ENCODE assay signal across 19 cellular contexts in the genomic region with DNA sequence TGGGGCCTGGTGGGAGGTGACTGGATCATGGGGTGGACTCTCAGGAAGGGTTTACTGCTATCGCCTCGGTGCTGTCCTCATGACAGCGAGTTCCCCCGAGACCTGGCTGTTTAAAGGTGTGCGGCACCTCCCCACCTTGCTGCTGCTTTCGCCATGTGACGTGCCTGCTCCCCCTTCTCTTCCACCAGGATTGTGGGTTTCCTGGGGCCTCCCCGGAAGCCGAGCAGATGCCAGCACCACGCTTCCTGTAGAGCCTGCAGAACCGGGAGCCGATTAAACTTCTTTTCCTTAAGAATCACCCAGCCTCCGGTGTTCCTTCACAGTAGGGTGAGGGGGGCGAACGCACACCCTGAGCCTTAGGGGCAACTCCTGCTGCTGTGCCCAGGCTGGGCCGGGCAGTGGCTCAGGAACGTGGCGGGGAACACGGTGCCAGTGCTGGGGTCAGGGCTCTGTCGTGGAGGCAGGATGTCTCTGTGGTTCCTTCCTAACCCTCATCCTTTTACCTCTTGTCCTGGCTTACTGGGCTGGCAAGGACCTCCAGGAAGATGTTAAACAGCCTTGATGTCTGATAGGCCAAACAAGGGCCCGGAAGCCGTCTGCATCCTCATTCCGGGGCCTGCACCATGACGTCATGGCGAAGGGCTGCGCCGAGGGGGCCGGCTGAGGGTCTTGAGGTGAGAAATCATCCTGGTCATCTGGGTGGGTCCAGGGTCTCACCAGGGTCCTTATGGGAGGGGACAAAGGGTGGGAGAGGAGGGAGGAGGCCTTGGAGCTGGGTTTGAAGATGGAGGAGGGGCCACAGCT. TPM values are rescaled to one million over a fixed set of nuclear protein-coding genes. Genes with fewer than 3 reads are reported as not detected.
A peak's percentile ranks its signal among the peaks of the same experiment; 100 is the strongest.
DNase-seq lines count a peak whose midpoint lies in the region; ATAC-seq and TF ChIP-seq lines count a peak whose summit lies in the region.
"Had no signal": no experiment of that assay in that cellular context is flagged by ENCODE, and none has a peak within 500 bp of the region (broad histone marks: within the 10 kb centered on the region; RNA-seq: fewer than 3 reads in every experiment).

No MANE protein-coding gene starts in this region.

- H3K27me3 Mint-ChIP-seq in activated CD8-positive, alpha-beta memory T cell treated with anti-CD3 and anti-CD28 coated beads, Interleukin-2, amount 10 ng/mL, durations not matched to agents 7 days and 5 days, result peaks cover 25% of the 10 kb centered on the region
- H3K27me3 Mint-ChIP-seq in activated CD8-positive, alpha-beta T cell treated with anti-CD3 and anti-CD28 coated beads, Interleukin-2, amount 10 ng/mL, durations not matched to agents 7 days and 5 days (ENCODE audit: low read depth), result peaks cover 8% of the 10 kb centered on the region

- H3K27ac Mint-ChIP-seq in activated CD8-positive, alpha-beta memory T cell treated with anti-CD3 and anti-CD28 coated beads, Interleukin-2, amount 10 ng/mL, durations not matched to agents 7 days and 5 days, result no peak overlapping the region
- H3K27ac Mint-ChIP-seq in stimulated activated effector memory CD8-positive, alpha-beta T cell treated with anti-CD3 and anti-CD28 coated beads, Interleukin-12 subunit alpha, Interleukin-12 subunit beta, amount 100 ng/mL, for 72 hours, result peak overlapping the region; percentile 90
- H3K27ac Mint-ChIP-seq in activated CD8-positive, alpha-beta T cell treated with anti-CD3 and anti-CD28 coated beads, Interleukin-2, amount 10 ng/mL, durations not matched to agents 7 days and 5 days, result no peak overlapping the region

- peak overlapping the region; percentile 20 for H3K27ac ChIP-seq in SK-N-MC
- peak overlapping the region in 5 of 12 donors; percentile 5 to 67 (median 25) for H3K27ac ChIP-seq in heart left ventricle
- H3K27ac ChIP-seq: tibial artery had no signal

- H3K9me3 ChIP-seq in SK-N-MC (ENCODE audit: low read depth, low read length), result no peaks in the 10 kb centered on the region
- peaks cover 0 to 5% (median 0%) of the 10 kb centered on the region in 12 donors for H3K9me3 ChIP-seq in heart left ventricle
- H3K9me3 ChIP-seq: MG63 had no signal

- POLR2A ChIA-PET in activated CD8-positive, alpha-beta T cell treated with anti-CD3 and anti-CD28 coated beads, Interleukin-2, amount 10 ng/mL, durations not matched to agents 7 days and 5 days (lab: Charles Lee), result no interaction called here

- no peak for TF ChIP-seq CTCF in heart left ventricle (IDR thresholded peaks at IDR 0.05)

- H3K36me3 ChIP-seq in SK-N-MC (ENCODE audit: insufficient read depth, low read length), result no peaks in the 10 kb centered on the region
- H3K36me3 ChIP-seq in heart left ventricle, result no peaks in the 10 kb centered on the region
- H3K36me3 ChIP-seq: MG63, tibial artery had no signal

- H3K4me3 ChIP-seq in SK-N-MC (peak overlapping the region; percentile 26; the same call in 1 of the 2 replicates), heart left ventricle (peak overlapping the region in 9 of 12 donors; percentile 14 to 37 (median 20))
- H3K4me3 ChIP-seq: MG63, tibial artery had no signal

- WGBS in heart left ventricle, 4 donors, result 58 to 66% (median 63%) methylated on average over 25 to 28 of the region's 28 CpGs

- H3K9me3 Mint-ChIP-seq in activated CD8-positive, alpha-beta memory T cell treated with anti-CD3 and anti-CD28 coated beads, Interleukin-2, amount 10 ng/mL, durations not matched to agents 7 days and 5 days (ENCODE audit: low read depth), result peaks cover 13% of the 10 kb centered on the region
- peaks cover 4% of the 10 kb centered on the region for H3K9me3 Mint-ChIP-seq in stimulated activated effector memory CD8-positive, alpha-beta T cell treated with anti-CD3 and anti-CD28 coated beads, Interleukin-12 subunit alpha, Interleukin-12 subunit beta, amount 100 ng/mL, for 72 hours
- H3K9me3 Mint-ChIP-seq in activated CD8-positive, alpha-beta T cell treated with anti-CD3 and anti-CD28 coated beads, Interleukin-2, amount 10 ng/mL, durations not matched to agents 7 days and 5 days (ENCODE audit: insufficient read depth), result peaks cover 2% of the 10 kb centered on the region

- no peak overlapping the region for H3K4me3 Mint-ChIP-seq in activated CD8-positive, alpha-beta memory T cell treated with anti-CD3 and anti-CD28 coated beads, Interleukin-2, amount 10 ng/mL, durations not matched to agents 7 days and 5 days
- peak overlapping the region; percentile 44 for H3K4me3 Mint-ChIP-seq in stimulated activated effector memory CD8-positive, alpha-beta T cell treated with anti-CD3 and anti-CD28 coated beads, Interleukin-12 subunit alpha, Interleukin-12 subunit beta, amount 100 ng/mL, for 72 hours
- H3K4me3 Mint-ChIP-seq in activated CD8-positive, alpha-beta T cell treated with anti-CD3 and anti-CD28 coated beads, Interleukin-2, amount 10 ng/mL, durations not matched to agents 7 days and 5 days, result no peak overlapping the region
- H3K4me3 Mint-ChIP-seq: memory B cell had no signal

- TF ChIP-seq POLR2A in heart left ventricle (IDR thresholded peaks at IDR 0.05), result no peak

- H3K27me3 ChIP-seq in heart left ventricle, result no peaks in the 10 kb centered on the region
- H3K27me3 ChIP-seq: MG63 had no signal

- peak; percentile 38 for DNase-seq in activated CD8-positive, alpha-beta memory T cell treated with anti-CD3 and anti-CD28 coated beads, Interleukin-2, amount 10 ng/mL, durations not matched to agents 7 days and 5 days
- DNase-seq in activated CD8-positive, alpha-beta memory T cell treated with anti-CD3 and anti-CD28 coated beads, Interleukin-2, amount 50 U/mL, for 48 hours, result no peak
- no peak for DNase-seq in SK-N-MC (ENCODE audit: low read depth, low spot score)
- DNase-seq in heart left ventricle, result peak in 1 of 5 donors; percentile 26
- DNase-seq in stimulated activated effector memory CD8-positive, alpha-beta T cell treated with anti-CD3 and anti-CD28 coated beads, Interleukin-12 subunit alpha, Interleukin-12 subunit beta, amount 100 ng/mL, for 72 hours (ENCODE audit: low spot score in 2 of 2), result no peak
- no peak for DNase-seq in cerebellum (ENCODE audit: low spot score)
- DNase-seq in activated CD8-positive, alpha-beta T cell treated with anti-CD3 and anti-CD28 coated beads, Interleukin-2, amount 10 ng/mL, durations not matched to agents 7 days and 5 days, result no peak
- DNase-seq: EL; foreskin fibroblast; MG63; NCI-H2081; NCI-H526; PC-3; stimulated activated CD8-positive, alpha-beta memory T cell treated with anti-CD3 and anti-CD28 coated beads, Interleukin-4, amount 100 ng/mL, for 48 hours had no signal

- CTCF ChIA-PET in activated CD8-positive, alpha-beta memory T cell treated with anti-CD3 and anti-CD28 coated beads, Interleukin-2, amount 10 ng/mL, durations not matched to agents 7 days and 5 days (lab: Charles Lee), result no interaction called here
- CTCF ChIA-PET in activated CD8-positive, alpha-beta T cell treated with anti-CD3 and anti-CD28 coated beads, Interleukin-2, amount 10 ng/mL, durations not matched to agents 7 days and 5 days (lab: Charles Lee), result no interaction called here

- H3K4me1 Mint-ChIP-seq in activated CD8-positive, alpha-beta memory T cell treated with anti-CD3 and anti-CD28 coated beads, Interleukin-2, amount 10 ng/mL, durations not matched to agents 7 days and 5 days, result peaks cover 16% of the 10 kb centered on the region
- peaks cover 44% of the 10 kb centered on the region for H3K4me1 Mint-ChIP-seq in stimulated activated effector memory CD8-positive, alpha-beta T cell treated with anti-CD3 and anti-CD28 coated beads, Interleukin-12 subunit alpha, Interleukin-12 subunit beta, amount 100 ng/mL, for 72 hours
- H3K4me1 Mint-ChIP-seq in activated CD8-positive, alpha-beta T cell treated with anti-CD3 and anti-CD28 coated beads, Interleukin-2, amount 10 ng/mL, durations not matched to agents 7 days and 5 days (ENCODE audit: low read depth), result peaks cover 21% of the 10 kb centered on the region

- peaks cover 3% of the 10 kb centered on the region for H3K36me3 Mint-ChIP-seq in activated CD8-positive, alpha-beta memory T cell treated with anti-CD3 and anti-CD28 coated beads, Interleukin-2, amount 10 ng/mL, durations not matched to agents 7 days and 5 days
- H3K36me3 Mint-ChIP-seq in stimulated activated effector memory CD8-positive, alpha-beta T cell treated with anti-CD3 and anti-CD28 coated beads, Interleukin-12 subunit alpha, Interleukin-12 subunit beta, amount 100 ng/mL, for 72 hours, result peaks cover 15% of the 10 kb centered on the region
- H3K36me3 Mint-ChIP-seq in activated CD8-positive, alpha-beta T cell treated with anti-CD3 and anti-CD28 coated beads, Interleukin-2, amount 10 ng/mL, durations not matched to agents 7 days and 5 days (ENCODE audit: low read depth), result peaks cover 6% of the 10 kb centered on the region

- intact Hi-C loops in heart left ventricle (cut with DNase I), result no loop called here

- H3K4me1 ChIP-seq in heart left ventricle, result peaks cover 0 to 17% (median 0%) of the 10 kb centered on the region in 12 donors
- H3K4me1 ChIP-seq: tibial artery had no signal

- peak overlapping the region; percentile 19 for H3K9ac ChIP-seq in SK-N-MC (ENCODE audit: insufficient read length)

- ATAC-seq in activated CD8-positive, alpha-beta memory T cell treated with anti-CD3 and anti-CD28 coated beads, Interleukin-2, amount 10 ng/mL, durations not matched to agents 7 days and 5 days, result no peak
- ATAC-seq in heart left ventricle (peak in 2 of 4 donors; percentile 20 to 83), HG02852 (IDR thresholded peaks at IDR 0.05; ENCODE audit: unreplicated experiment) (no peak)
- no peak for ATAC-seq in stimulated activated effector memory CD8-positive, alpha-beta T cell treated with anti-CD3 and anti-CD28 coated beads, Interleukin-12 subunit alpha, Interleukin-12 subunit beta, amount 100 ng/mL, for 72 hours
- ATAC-seq in activated CD8-positive, alpha-beta T cell treated with anti-CD3 and anti-CD28 coated beads, Interleukin-2, amount 10 ng/mL, durations not matched to agents 7 days and 5 days, result no peak
- ATAC-seq: PC-3, sciatic nerve had no signal

RNA-seq across cellular contexts. Expression of gene NEU4, which starts 12.7 kb away (rescaled TPM):
- total RNA-seq in activated CD8-positive, alpha-beta memory T cell treated with anti-CD3 and anti-CD28 coated beads, Interleukin-2, amount 10 ng/mL, durations not matched to agents 7 days and 5 days, result under 1 TPM in 1 of 2 experiments, not detected in 1; 0.12 TPM
- total RNA-seq in heart left ventricle (1 to 10 TPM in 1 of 9 donors, under 1 TPM in 4, not detected in 4; 0.21 to 1.4 (median 0.45) TPM), cerebellum (0.82 TPM)
- under 1 TPM; 0.07 to 0.50 TPM for polyA plus RNA-seq in heart left ventricle
- under 1 TPM; 0.31 to 0.45 TPM for total RNA-seq in activated CD8-positive, alpha-beta T cell treated with anti-CD3 and anti-CD28 coated beads, Interleukin-2, amount 10 ng/mL, durations not matched to agents 7 days and 5 days
- total RNA-seq: HT1080, PC-3, sciatic nerve had no signal

RNA-seq across cellular contexts. Expression of gene PDCD1, which starts 37.0 kb away (rescaled TPM):
- 1 to 10 TPM; 2.2 to 4.1 TPM for total RNA-seq in activated CD8-positive, alpha-beta memory T cell treated with anti-CD3 and anti-CD28 coated beads, Interleukin-2, amount 10 ng/mL, durations not matched to agents 7 days and 5 days
- total RNA-seq in heart left ventricle, result 1 to 10 TPM in 5 of 9 donors, under 1 TPM in 4; 0.27 to 7.6 (median 1.3) TPM
- polyA plus RNA-seq in heart left ventricle, result 1 to 10 TPM; 3.3 to 4.7 TPM
- total RNA-seq in cerebellum, result not detected
- total RNA-seq in activated CD8-positive, alpha-beta T cell treated with anti-CD3 and anti-CD28 coated beads, Interleukin-2, amount 10 ng/mL, durations not matched to agents 7 days and 5 days, result 1 to 10 TPM; 2.4 to 2.5 TPM
- total RNA-seq: HT1080, PC-3 had no signal

RNA-seq across cellular contexts. Expression of gene GAL3ST2, which starts 45.0 kb away (rescaled TPM):
- total RNA-seq in activated CD8-positive, alpha-beta memory T cell treated with anti-CD3 and anti-CD28 coated beads, Interleukin-2, amount 10 ng/mL, durations not matched to agents 7 days and 5 days, result under 1 TPM in 1 of 2 experiments, not detected in 1; 0.20 TPM
- 1 to 10 TPM in 1 of 9 donors, under 1 TPM in 1, not detected in 7; 0.21 to 1.7 TPM for total RNA-seq in heart left ventricle
- not detected for polyA plus RNA-seq in heart left ventricle
- total RNA-seq in cerebellum, result 0.45 TPM
- under 1 TPM; 0.34 TPM for total RNA-seq in activated CD8-positive, alpha-beta T cell treated with anti-CD3 and anti-CD28 coated beads, Interleukin-2, amount 10 ng/mL, durations not matched to agents 7 days and 5 days
- total RNA-seq: HT1080, PC-3, sciatic nerve had no signal

RNA-seq across cellular contexts. Expression of gene RTP5, which starts 47.9 kb away (rescaled TPM):
- total RNA-seq in activated CD8-positive, alpha-beta memory T cell treated with anti-CD3 and anti-CD28 coated beads, Interleukin-2, amount 10 ng/mL, durations not matched to agents 7 days and 5 days, result not detected
- total RNA-seq in heart left ventricle, result not detected
- not detected for polyA plus RNA-seq in heart left ventricle
- 1.3 TPM for total RNA-seq in cerebellum
- total RNA-seq in activated CD8-positive, alpha-beta T cell treated with anti-CD3 and anti-CD28 coated beads, Interleukin-2, amount 10 ng/mL, durations not matched to agents 7 days and 5 days, result not detected
- total RNA-seq: HT1080, PC-3, sciatic nerve had no signal
